Comparison of ENCODE assay signal across 21 cellular contexts in genomic region chrX:3299626-3300025, GRCh38. TPM values are rescaled to one million over a fixed set of nuclear protein-coding genes. Genes with fewer than 3 reads are reported as not detected.
"Had no signal": no experiment of that assay in that cellular context is flagged by ENCODE, and none has a peak within 500 bp of the region (broad histone marks: within the 10 kb centered on the region; RNA-seq: fewer than 3 reads in every experiment).

No MANE protein-coding gene starts in this region.

- H3K9me3 ChIP-seq: ascending aorta, esophagus squamous epithelium, gastroesophageal sphincter, neutrophil, pancreas, psoas muscle, right atrium auricular region, thyroid gland, upper lobe of right lung had no signal

- DNase-seq: activated CD4-positive, alpha-beta T cell treated with anti-CD3 and anti-CD28 coated beads for 1 hour; activated gamma-delta T cell treated with Interleukin-2 at 50 U/mL for 16 hours; activated T-cell treated with anti-CD3 and anti-CD28 coated beads, Interleukin-2, amount 50 U/mL, for 1 hour; central memory CD4-positive, alpha-beta T cell; endodermal cell; esophagus squamous epithelium; head of caudate nucleus; hypothalamus; pancreas; psoas muscle; spleen; stimulated activated CD4-positive, alpha-beta T cell treated with anti-CD3 and anti-CD28 coated beads, Interleukin-4, amount 100 ng/mL, for 24 hours; stimulated activated naive CD4-positive, alpha-beta T cell treated with Interleukin-2 at 50 U/mL for 16 hours; T-helper 9 cell; thyroid gland; upper lobe of right lung had no signal

- H3K27me3 ChIP-seq: ascending aorta, esophagus squamous epithelium, gastroesophageal sphincter, neutrophil, pancreas, right atrium auricular region, spleen, thyroid gland, upper lobe of right lung had no signal

- H3K4me3 ChIP-seq: ascending aorta, esophagus squamous epithelium, gastroesophageal sphincter, pancreas, psoas muscle, right atrium auricular region, spleen, thyroid gland, upper lobe of right lung had no signal

- H3K4me1 ChIP-seq: ascending aorta, esophagus squamous epithelium, gastroesophageal sphincter, pancreas, psoas muscle, right atrium auricular region, spleen, thyroid gland, upper lobe of right lung had no signal

- H3K27ac ChIP-seq: ascending aorta, esophagus squamous epithelium, gastroesophageal sphincter, neutrophil, pancreas, psoas muscle, right atrium auricular region, spleen, thyroid gland, upper lobe of right lung had no signal

- H3K36me3 ChIP-seq: ascending aorta, esophagus squamous epithelium, gastroesophageal sphincter, neutrophil, pancreas, right atrium auricular region, spleen, thyroid gland, upper lobe of right lung had no signal

RNA-seq across cellular contexts. Expression of gene MXRA5, which starts 46.8 kb away (rescaled TPM):
- total RNA-seq: T-helper 1 cell treated with Interleukin-12 subunit alpha and Interleukin-12 subunit beta and Interleukin-4 antibody, amounts not matched to agents 30 ng/mL and 1 ng/mL, for 36 hours had no signal
